In the genomic region with DNA sequence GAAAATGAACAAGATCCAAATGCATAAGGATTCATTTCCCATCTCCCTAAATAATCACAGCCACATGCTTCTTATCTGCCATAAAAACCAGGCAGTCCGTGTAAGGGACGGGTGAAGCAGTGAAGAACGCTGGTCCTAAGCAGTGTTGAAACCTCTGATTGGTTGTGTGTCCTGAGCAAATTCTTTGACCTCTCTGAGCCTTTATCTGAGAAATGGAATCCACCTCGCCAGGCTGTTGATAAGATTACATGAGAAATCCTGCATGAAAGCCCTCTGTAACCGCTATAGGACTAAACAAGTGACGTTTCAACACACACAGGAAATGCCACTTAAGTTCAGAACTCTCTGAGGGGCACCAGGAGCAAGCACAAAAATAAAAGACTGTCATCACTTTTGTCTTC, we compare ENCODE assay signal across 14 cellular contexts. TPM values are rescaled to one million over a fixed set of nuclear protein-coding genes. Genes with fewer than 3 reads are reported as not detected.
DNase-seq lines count a peak whose midpoint lies in the region; ATAC-seq and TF ChIP-seq lines count a peak whose summit lies in the region.
"Had no signal": no experiment of that assay in that cellular context is flagged by ENCODE, and none has a peak within 500 bp of the region (broad histone marks: within the 10 kb centered on the region; RNA-seq: fewer than 3 reads in every experiment).

No MANE protein-coding gene starts in this region.

- TF ChIP-seq CTCF in right atrium auricular region (IDR thresholded peaks at IDR 0.05), result no peak
- TF ChIP-seq CTCF in colonic mucosa (IDR thresholded peaks at IDR 0.05), result no peak

- no peak overlapping the region for H3K4me3 ChIP-seq in right atrium auricular region
- no peak overlapping the region for H3K4me3 ChIP-seq in colonic mucosa
- H3K4me3 ChIP-seq: testis had no signal

- DNase-seq in Right ventricle myocardium superior, result no peak
- no peak for DNase-seq in right atrium auricular region (ENCODE audit: low spot score)
- peak; percentile 38 for DNase-seq in NOMO-1 treated with DMSO at 0.1 percent for 48 hours (lab: John Stamatoyannopoulos, UW; ENCODE audit: unreplicated experiment)
- peak; percentile 64 for DNase-seq in iris pigment epithelial cell (ENCODE audit: low read depth)
- DNase-seq in colonic mucosa, result no peak
- DNase-seq in stimulated activated CD4-positive, alpha-beta T cell treated with anti-CD3 and anti-CD28 coated beads, Interleukin-4, amount 100 ng/mL, for 24 hours, result no peak
- DNase-seq: BE2C; NCI-H1092 treated with DMSO at 0.1 percent for 48 hours; NCI-H748 treated with DMSO at 0.1 percent for 48 hours; stimulated activated CD4-positive, alpha-beta T cell treated with anti-CD3 and anti-CD28 coated beads, Interleukin-1b, Interleukin-23, amount 100 ng/mL, for 48 hours had no signal

- H3K9ac ChIP-seq in colonic mucosa (ENCODE audit: low read depth in 2 of 2, low read length in 2 of 2), result peak overlapping the region in 1 of 2 donors; percentile 10

- H3K36me3 ChIP-seq in right atrium auricular region (no peaks in the 10 kb centered on the region), colonic mucosa (no peaks in the 10 kb centered on the region)
- H3K36me3 ChIP-seq: BE2C had no signal

- H3K27ac ChIP-seq in right atrium auricular region (peak overlapping the region in 1 of 2 donors; percentile 47), colonic mucosa (no peak overlapping the region)
- H3K27ac ChIP-seq: epithelial cell of prostate, testis had no signal

- H3K4me1 ChIP-seq in right atrium auricular region, result peaks cover 0 to 14% of the 10 kb centered on the region in 2 donors
- no peaks in the 10 kb centered on the region for H3K4me1 ChIP-seq in colonic mucosa
- H3K4me1 ChIP-seq: BE2C, testis had no signal

- intact Hi-C loops in Right ventricle myocardium superior (cut with DNase I), result no loop called here
- intact Hi-C loops in colonic mucosa (cut with DNase I), result no loop called here

- H3K27me3 ChIP-seq in right atrium auricular region (no peaks in the 10 kb centered on the region), colonic mucosa (no peaks in the 10 kb centered on the region)
- H3K27me3 ChIP-seq: BE2C, testis had no signal

- H3K9me3 ChIP-seq in right atrium auricular region (no peaks in the 10 kb centered on the region), colonic mucosa (no peaks in the 10 kb centered on the region)
- H3K9me3 ChIP-seq: BE2C, testis had no signal

- ATAC-seq in Right ventricle myocardium superior (ENCODE audit: poor library complexity), result peak; percentile 43
- ATAC-seq in HG03045 (IDR thresholded peaks at IDR 0.05; ENCODE audit: unreplicated experiment), result no peak
- no peak for ATAC-seq in GM21786 (IDR thresholded peaks at IDR 0.05; ENCODE audit: unreplicated experiment)

RNA-seq across cellular contexts. Expression of a gene that starts 26.8 kb away (rescaled TPM):
- total RNA-seq in Right ventricle myocardium superior, result 72.1 TPM
- 100 to 1,000 TPM in 1 of 2 donors, 10 to 100 TPM in 1; 79.7 to 113 TPM for total RNA-seq in right atrium auricular region
- total RNA-seq in colonic mucosa, result 10 to 100 TPM in 1 of 2 donors, 1 to 10 TPM in 1; 4.7 to 17.0 TPM

Comparison
In these comparisons a context has a peak if more than half of its experiments do, and no peak if none do; other contexts are left out.
1. DNase-seq: peak in NOMO-1 treated with DMSO at 0.1 percent for 48 hours (single experiment) and iris pigment epithelial cell (single experiment); none in Right ventricle myocardium superior (single experiment), right atrium auricular region (single experiment), colonic mucosa (single experiment) and stimulated activated CD4-positive, alpha-beta T cell treated with anti-CD3 and anti-CD28 coated beads, Interleukin-4, amount 100 ng/mL, for 24 hours (single experiment).